In genomic region chr15:69627548-69628158, GRCh38 we compare ENCODE assay signal across 25 cellular contexts.
DNase-seq lines count a peak whose midpoint lies in the region; ATAC-seq and TF ChIP-seq lines count a peak whose summit lies in the region.
"Had no signal": no experiment of that assay in that cellular context is flagged by ENCODE, and none has a peak within 500 bp of the region (broad histone marks: within the 10 kb centered on the region; RNA-seq: fewer than 3 reads in every experiment).

No MANE protein-coding gene starts in this region.

- H3K27ac ChIP-seq in colonic mucosa = no peak overlapping the region
- no peak overlapping the region for H3K27ac ChIP-seq in liver (ENCODE audit: low read depth in 1 of 2, low read length in 2 of 2)
- no peak overlapping the region for H3K27ac ChIP-seq in trophoblast cell (ENCODE audit: low read depth, low read length)
- no peak overlapping the region for H3K27ac ChIP-seq in neural progenitor cell
- no peak overlapping the region for H3K27ac ChIP-seq in tibial artery
- H3K27ac ChIP-seq: BLaER1 treated with 17β-estradiol and CSF1 and Interleukin-3, amounts not matched to agents 10 nM and 100 nM had no signal

- H2AFZ ChIP-seq in trophoblast cell (ENCODE audit: insufficient read depth, low read length, poor library complexity) (no peak overlapping the region), neural progenitor cell (replicated peaks) (no peak overlapping the region)

- no peak overlapping the region for H2AK5ac ChIP-seq in trophoblast cell (ENCODE audit: low read length)

- H2BK120ac ChIP-seq in trophoblast cell (ENCODE audit: insufficient read depth, low read length, poor library complexity) = no peak overlapping the region

- H3K14ac ChIP-seq in trophoblast cell (ENCODE audit: low read length) = no peak overlapping the region

- H3K9me3 ChIP-seq in colonic mucosa (no peaks in the 10 kb centered on the region), liver (ENCODE audit: control insufficient read depth in 4 of 4, low read length in 3 of 4) (no peaks in the 10 kb centered on the region), trophoblast cell (ENCODE audit: insufficient read depth, low read depth, low read length) (peaks cover 2% of the 10 kb centered on the region), neural progenitor cell (ENCODE audit: low read depth) (no peaks in the 10 kb centered on the region), tibial artery (no peaks in the 10 kb centered on the region)
- H3K9me3 ChIP-seq: Caco-2, SK-N-SH had no signal

- ATAC-seq in GM21825 (IDR thresholded peaks at IDR 0.05; ENCODE audit: unreplicated experiment) = no peak
- ATAC-seq: CD8-positive, alpha-beta T cell; GM12878; PC-3 had no signal

- intact Hi-C loops in CD14-positive monocyte (cut with micrococcal nuclease) (no loop called here), colonic mucosa (cut with DNase I) (no loop called here), tibial artery (cut with DNase I; ENCODE audit: low total_unique reads) (no loop called here)

- no peak overlapping the region for H3K23ac ChIP-seq in trophoblast cell (ENCODE audit: low read length)

- no peak overlapping the region for H3K18ac ChIP-seq in trophoblast cell (ENCODE audit: low read length)

- peaks cover 2 to 8% (median 4%) of the 10 kb centered on the region in 3 donors for H3K27me3 Mint-ChIP-seq in CD14-positive monocyte (ENCODE audit: low read depth in 3 of 3)
- H3K27me3 Mint-ChIP-seq in neural progenitor cell (ENCODE audit: insufficient read depth, low read depth) = peaks cover 8% of the 10 kb centered on the region

- peak; percentile 37 for DNase-seq in CD14-positive monocyte (ENCODE audit: low spot score)
- peak; percentile 19 for DNase-seq in colonic mucosa
- peak; percentile 93 to 95 for DNase-seq in trophoblast cell
- no peak for DNase-seq in neural progenitor cell (ENCODE audit: low spot score)
- DNase-seq in tibial artery = no peak
- DNase-seq: Caco-2; CD8-positive, alpha-beta T cell; GDM1; GOT3; HFFc6; Karpas-422; MV-4-11; NCI-H1105 treated with DMSO at 0.1 percent for 48 hours; NCI-H2029; NCI-H446 treated with DMSO at 0.1 percent for 48 hours; NCI-H526; NCI-H82; NK-92 treated with Interleukin-12 subunit alpha and Interleukin-12 subunit beta, amount 100 ng/mL, for 24 hours; PC-3; SK-N-SH had no signal

- H3K9ac ChIP-seq in colonic mucosa (ENCODE audit: low read depth in 2 of 2, low read length in 2 of 2) = no peak overlapping the region
- H3K9ac ChIP-seq in liver (ENCODE audit: low read depth in 1 of 2, low read length in 2 of 2) = no peak overlapping the region
- no peak overlapping the region for H3K9ac ChIP-seq in trophoblast cell (ENCODE audit: low read length)
- no peak overlapping the region for H3K9ac ChIP-seq in neural progenitor cell
- H3K9ac ChIP-seq: BLaER1 treated with 17β-estradiol and CSF1 and Interleukin-3, amounts not matched to agents 10 nM and 100 nM; SK-N-SH had no signal

- H4K20me1 ChIP-seq in neural progenitor cell (ENCODE audit: low read depth) = no peaks in the 10 kb centered on the region
- H4K20me1 ChIP-seq: BLaER1 treated with 17β-estradiol and CSF1 and Interleukin-3, amounts not matched to agents 10 nM and 100 nM had no signal

- peaks cover 0 to 6% (median 1%) of the 10 kb centered on the region in 7 donors for H3K9me3 Mint-ChIP-seq in CD14-positive monocyte
- H3K9me3 Mint-ChIP-seq in neural progenitor cell = peaks cover 11% of the 10 kb centered on the region
- H3K9me3 Mint-ChIP-seq: CD8-positive, alpha-beta T cell; HFFc6 had no signal

- no peak overlapping the region for H2BK12ac ChIP-seq in trophoblast cell (ENCODE audit: low read length)

- peaks cover 0 to 4% of the 10 kb centered on the region in 2 donors for H3K36me3 Mint-ChIP-seq in CD14-positive monocyte
- no peaks in the 10 kb centered on the region for H3K36me3 Mint-ChIP-seq in neural progenitor cell
- H3K36me3 Mint-ChIP-seq: CD8-positive, alpha-beta T cell had no signal

- H4K8ac ChIP-seq in trophoblast cell (ENCODE audit: low read depth, low read length) = no peak overlapping the region

- H3K4me3 ChIP-seq in colonic mucosa = no peak overlapping the region
- no peak overlapping the region for H3K4me3 ChIP-seq in liver (ENCODE audit: low read depth in 1 of 3, low read length in 3 of 3)
- H3K4me3 ChIP-seq in trophoblast cell (ENCODE audit: low read depth, low read length) = no peak overlapping the region
- H3K4me3 ChIP-seq in neural progenitor cell = no peak overlapping the region
- no peak overlapping the region for H3K4me3 ChIP-seq in tibial artery
- H3K4me3 ChIP-seq: BLaER1 treated with 17β-estradiol and CSF1 and Interleukin-3, amounts not matched to agents 10 nM and 100 nM; GM12878; HAP-1 had no signal

- no peaks in the 10 kb centered on the region for H3K36me3 ChIP-seq in colonic mucosa
- H3K36me3 ChIP-seq in liver (ENCODE audit: control insufficient read depth in 4 of 4, insufficient read depth in 3 of 4, low read depth in 1 of 4, low read length in 3 of 4) = peaks cover 0 to 2% (median 0%) of the 10 kb centered on the region in 4 donors
- no peaks in the 10 kb centered on the region for H3K36me3 ChIP-seq in trophoblast cell (ENCODE audit: control insufficient read depth in 1 of 2, insufficient read depth in 2 of 2, low read length in 2 of 2)
- H3K36me3 ChIP-seq in neural progenitor cell = no peaks in the 10 kb centered on the region
- H3K36me3 ChIP-seq in tibial artery = no peaks in the 10 kb centered on the region
- H3K36me3 ChIP-seq: BLaER1 treated with 17β-estradiol and CSF1 and Interleukin-3, amounts not matched to agents 10 nM and 100 nM; HAP-1 had no signal

- no peak for TF ChIP-seq CTCF in CD14-positive monocyte (IDR thresholded peaks at IDR 0.05)
- no peak for TF ChIP-seq CTCF in colonic mucosa (IDR thresholded peaks at IDR 0.05)
- no peak for TF ChIP-seq CTCF in liver (IDR thresholded peaks at IDR 0.05; ENCODE audit: low read depth, low read length, missing input control)
- TF ChIP-seq CTCF in neural progenitor cell (IDR thresholded peaks at IDR 0.05) = no peak
- no peak for TF ChIP-seq CTCF in tibial artery (IDR thresholded peaks at IDR 0.05)

- H2BK5ac ChIP-seq in trophoblast cell (ENCODE audit: low read depth, low read length, poor library complexity) = no peak overlapping the region

- H3K4ac ChIP-seq in trophoblast cell (ENCODE audit: low read depth, low read length) = no peak overlapping the region

- no peak overlapping the region for H4K91ac ChIP-seq in trophoblast cell (ENCODE audit: low read depth, low read length)

- H3K27me3 ChIP-seq in colonic mucosa (no peaks in the 10 kb centered on the region), liver (ENCODE audit: control insufficient read depth in 4 of 4, insufficient read depth in 4 of 4, low read length in 3 of 4) (no peaks in the 10 kb centered on the region), trophoblast cell (ENCODE audit: insufficient read depth, low read length) (no peaks in the 10 kb centered on the region), neural progenitor cell (no peaks in the 10 kb centered on the region), tibial artery (peaks cover 0 to 8% of the 10 kb centered on the region in 2 donors)
- H3K27me3 ChIP-seq: BLaER1 treated with 17β-estradiol and CSF1 and Interleukin-3, amounts not matched to agents 10 nM and 100 nM had no signal

- H3K4me1 ChIP-seq in colonic mucosa (no peaks in the 10 kb centered on the region), liver (ENCODE audit: control insufficient read depth in 4 of 4, insufficient read depth in 4 of 4, low read length in 3 of 4) (peaks cover 3 to 15% (median 5%) of the 10 kb centered on the region in 4 donors), trophoblast cell (ENCODE audit: control insufficient read depth in 1 of 2, insufficient read depth in 2 of 2, low read length in 2 of 2) (no peaks in the 10 kb centered on the region), neural progenitor cell (no peaks in the 10 kb centered on the region), tibial artery (peaks cover 0 to 22% (median 2%) of the 10 kb centered on the region in 4 donors)
- H3K4me1 ChIP-seq: Caco-2, HAP-1 had no signal

- H3K4me2 ChIP-seq in trophoblast cell (ENCODE audit: low read length) = no peak overlapping the region
- no peak overlapping the region for H3K4me2 ChIP-seq in neural progenitor cell
- H3K4me2 ChIP-seq: BLaER1 treated with 17β-estradiol and CSF1 and Interleukin-3, amounts not matched to agents 10 nM and 100 nM; SK-N-SH had no signal

- no peaks in the 10 kb centered on the region for H3F3A ChIP-seq in neural progenitor cell (ENCODE audit: low read depth)

- peaks cover 56% of the 10 kb centered on the region for H3K4me1 Mint-ChIP-seq in CD14-positive monocyte
- H3K4me1 Mint-ChIP-seq in neural progenitor cell = peaks cover 9% of the 10 kb centered on the region

- H3K79me2 ChIP-seq in trophoblast cell (ENCODE audit: control insufficient read depth, insufficient read depth, low read length, poor library complexity) = no peaks in the 10 kb centered on the region
- H3K79me2 ChIP-seq in neural progenitor cell (ENCODE audit: low read depth) = no peaks in the 10 kb centered on the region

- 59% methylated on average over 5 of the region's 5 CpGs for WGBS in liver
- no CpG with 5 or more reads among the region's 5 CpGs for WGBS in trophoblast cell (ENCODE audit: extremely low coverage, insufficient coverage, insufficient read length)

- H3K27ac Mint-ChIP-seq in CD14-positive monocyte = no peak overlapping the region
- H3K27ac Mint-ChIP-seq in neural progenitor cell = no peak overlapping the region
- H3K27ac Mint-ChIP-seq: CD8-positive, alpha-beta T cell; HFFc6 had no signal

- no peak overlapping the region for H3K4me3 Mint-ChIP-seq in CD14-positive monocyte
- H3K4me3 Mint-ChIP-seq in neural progenitor cell = no peak overlapping the region
- H3K4me3 Mint-ChIP-seq: CD8-positive, alpha-beta T cell; HFFc6 had no signal

- no peaks in the 10 kb centered on the region for H3K79me1 ChIP-seq in trophoblast cell (ENCODE audit: low read length)

- peak; percentile 17 to 45 for TF ChIP-seq RAD21 in liver (IDR thresholded peaks at IDR 0.05)

- no peak overlapping the region for H4K12ac ChIP-seq in trophoblast cell (ENCODE audit: low read depth, low read length)

TF ChIP-seq in liver, 16 proteins besides CTCF, POLR2A, EP300 and RAD21 (continues in another document):
- no peak for TF ChIP-seq HNF4G (IDR thresholded peaks at IDR 0.05)
- TF ChIP-seq JUND (IDR thresholded peaks at IDR 0.05) = peak; percentile 68 to 75
- TF ChIP-seq TAF1 (conservative IDR thresholded peaks at IDR 0.05) = no peak
- TF ChIP-seq EGR1 (IDR thresholded peaks at IDR 0.05; ENCODE audit: low read depth in 2 of 2) = no peak
- peak; percentile 80 for TF ChIP-seq ATF3 (IDR thresholded peaks at IDR 0.05)
- TF ChIP-seq MAX (IDR thresholded peaks at IDR 0.05) = peak; percentile 66

Comparison
In these comparisons a context has a peak if more than half of its experiments do, and no peak if none do; other contexts are left out.
1. DNase-seq: peak in CD14-positive monocyte (single experiment), colonic mucosa (single experiment) and trophoblast cell (2 of 2); none in neural progenitor cell (single experiment) and tibial artery (0 of 2).